In the genomic region with DNA sequence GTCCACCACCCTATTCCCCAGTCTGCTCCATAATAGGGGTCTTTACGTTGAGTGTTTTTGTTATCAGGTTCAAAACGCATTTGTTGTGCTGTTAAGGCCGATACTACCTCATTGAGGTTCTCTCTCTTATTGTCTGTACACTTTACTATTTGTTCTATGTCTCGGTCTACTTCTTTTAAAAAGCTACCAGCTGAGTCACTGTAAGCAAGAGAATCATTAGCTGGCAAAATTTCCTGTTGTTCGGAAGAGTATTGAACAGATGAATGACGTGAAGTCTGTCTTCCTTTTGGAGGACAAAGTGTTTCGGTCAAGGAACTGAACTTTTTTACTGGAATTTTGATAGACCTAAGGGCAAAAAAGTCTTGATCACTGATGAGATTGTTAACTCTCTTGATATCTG, we compare ENCODE assay signal across 15 cellular contexts. TPM values are rescaled to one million over a fixed set of nuclear protein-coding genes. Genes with fewer than 3 reads are reported as not detected.
DNase-seq lines count a peak whose midpoint lies in the region; ATAC-seq lines count a peak whose summit lies in the region.
"Had no signal": no experiment of that assay in that cellular context is flagged by ENCODE, and none has a peak within 500 bp of the region (broad histone marks: within the 10 kb centered on the region; RNA-seq: fewer than 3 reads in every experiment).

No MANE protein-coding gene starts in this region.

- DNase-seq in DMS153 treated with DMSO at 0.1 percent for 48 hours (lab: John Stamatoyannopoulos, UW; ENCODE audit: unreplicated experiment) (peak; percentile 57), NCI-H128 (lab: John Stamatoyannopoulos, UW; ENCODE audit: unreplicated experiment) (peak; percentile 46), NCI-H774 (lab: John Stamatoyannopoulos, UW) (peak; percentile 51), glomerular endothelial cell (ENCODE audit: extremely low read depth, low read depth, low spot score) (peak; percentile 67), activated gamma-delta T cell (lab: John Stamatoyannopoulos, UW) (no peak)
- DNase-seq: activated CD4-positive, alpha-beta T cell treated with anti-CD3 and anti-CD28 coated beads for 36 hours; activated T-cell treated with anti-CD3 and anti-CD28 coated beads, Interleukin-2, amount 50 U/mL, for 48 hours; colonic mucosa; heart left ventricle; left ventricle myocardium superior; psoas muscle; stimulated activated naive CD8-positive, alpha-beta T cell treated with anti-CD3 and anti-CD28 coated beads, Interleukin-15, Interleukin-2, amounts not matched to agents 100 U/mL and 50 U/mL, for 24 hours; thyroid gland had no signal

- no peak for ATAC-seq in GM21737 (IDR thresholded peaks at IDR 0.05; ENCODE audit: unreplicated experiment)
- no peak for ATAC-seq in HG03520 (IDR thresholded peaks at IDR 0.05; ENCODE audit: unreplicated experiment)
- ATAC-seq: activated CD4-positive, alpha-beta T cell treated with anti-CD3 and anti-CD28 coated beads for 36 hours; heart left ventricle; left ventricle myocardium superior; psoas muscle; stimulated activated naive CD8-positive, alpha-beta T cell treated with anti-CD3 and anti-CD28 coated beads, Interleukin-15, Interleukin-2, amounts not matched to agents 100 U/mL and 50 U/mL, for 24 hours had no signal

RNA-seq across cellular contexts. Expression of gene LYSMD3, which starts 10.3 kb away (rescaled TPM):
- total RNA-seq in glomerular endothelial cell, result 17.9 and 19.6 TPM in 2 replicates

RNA-seq across cellular contexts. Expression of gene ADGRV1, which starts 39.5 kb away (rescaled TPM):
- total RNA-seq in glomerular endothelial cell, result 0.12 and 0.15 TPM in 2 replicates
- total RNA-seq: left ventricle myocardium superior had no signal

RNA-seq across cellular contexts. Expression of gene POLR3G, which starts 44.4 kb away (rescaled TPM):
- total RNA-seq in glomerular endothelial cell, result 7.9 and 15.1 TPM in 2 replicates

RNA-seq across cellular contexts. Expression of gene MBLAC2, which starts 44.5 kb away (rescaled TPM):
- total RNA-seq in glomerular endothelial cell, result 4.4 and 6.2 TPM in 2 replicates
